8 cellular contexts compared by ENCODE assay signal in the genomic region with DNA sequence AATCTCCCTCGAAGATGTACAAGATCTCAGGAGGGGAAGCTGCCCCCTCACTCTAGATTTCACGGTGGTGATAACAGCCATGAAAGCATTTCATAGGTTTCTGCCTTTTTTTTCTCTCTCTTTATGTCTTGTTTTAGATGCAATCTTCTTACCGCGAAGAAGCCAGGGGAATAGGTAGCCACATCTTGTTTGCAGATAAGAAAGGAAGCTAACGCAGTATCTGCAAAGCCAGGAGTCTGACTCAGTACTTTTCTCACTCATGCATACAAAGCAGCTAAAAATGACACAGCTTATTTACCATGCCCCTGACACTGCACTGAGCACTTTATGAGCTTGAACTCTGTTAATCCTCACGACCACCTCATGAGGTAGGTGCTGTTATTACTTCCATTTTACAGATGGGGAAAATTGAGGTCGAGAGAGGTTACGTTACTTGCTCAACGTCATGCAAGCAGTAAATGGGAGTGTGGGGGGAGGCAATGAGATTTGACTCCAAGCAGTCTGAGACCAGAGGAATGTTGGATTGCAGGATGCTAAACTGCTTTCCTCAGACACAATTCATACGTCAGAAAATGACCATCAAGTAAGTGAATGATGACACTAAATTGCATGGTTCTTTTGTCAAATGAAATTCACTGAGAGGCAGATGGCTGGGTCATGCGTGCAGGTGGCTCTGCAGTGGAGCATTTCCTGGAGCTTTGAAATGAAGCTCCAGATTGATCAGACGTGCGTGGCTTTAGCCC. TPM values are rescaled to one million over a fixed set of nuclear protein-coding genes. Genes with fewer than 3 reads are reported as not detected.
DNase-seq lines count a peak whose midpoint lies in the region; ATAC-seq and TF ChIP-seq lines count a peak whose summit lies in the region.

No MANE protein-coding gene starts in this region.

- peak overlapping the region; percentile 59 for H3K4me3 Mint-ChIP-seq in GM23338
- peak overlapping the region; percentile 94 for H3K4me3 Mint-ChIP-seq in activated CD4-positive, alpha-beta T cell treated with anti-CD3 and anti-CD28 coated beads, Interleukin-2, amount 10 ng/mL, durations not matched to agents 24 days and 14 days

- H3K27me3 ChIP-seq in GM23338 (ENCODE audit: insufficient read depth), result peaks cover 25% of the 10 kb centered on the region

- peaks cover 4% of the 10 kb centered on the region; the same call in 1 of the 2 replicates for H3K36me3 ChIP-seq in GM23338 (ENCODE audit: insufficient read depth)

- peak overlapping the region; percentile 74; the same call in 1 of the 2 replicates for H3K27ac Mint-ChIP-seq in GM23338
- H3K27ac Mint-ChIP-seq in activated CD4-positive, alpha-beta T cell treated with anti-CD3 and anti-CD28 coated beads, Interleukin-2, amount 10 ng/mL, durations not matched to agents 24 days and 14 days, result peak overlapping the region; percentile 82

- POLR2A ChIA-PET in AG04449 (lab: Yijun Ruan, JAX), result interaction anchor here (1.5 kb wide), 1 partner anchor 10 kb away, joined by 3 read pairs; no protein-coding TSS in a partner anchor

- no peaks in the 10 kb centered on the region; the same call in 1 of the 2 replicates for H3F3A ChIP-seq in GM23338 (replicated peaks; ENCODE audit: low read depth)

- H3K4me1 ChIP-seq in GM23338 (ENCODE audit: insufficient read depth), result peaks cover 40% of the 10 kb centered on the region

- H3K27me3 Mint-ChIP-seq in GM23338 (ENCODE audit: insufficient read depth, low read depth, poor library complexity), result peaks cover 22% of the 10 kb centered on the region
- no peaks in the 10 kb centered on the region for H3K27me3 Mint-ChIP-seq in activated CD4-positive, alpha-beta T cell treated with anti-CD3 and anti-CD28 coated beads, Interleukin-2, amount 10 ng/mL, durations not matched to agents 24 days and 14 days

- CTCF ChIA-PET in AG04449 (lab: Yijun Ruan, JAX), result interaction anchor here (0.7 to 1.8 kb wide), 10 partner anchors 9 to 154 kb away, joined by 3 to 5 read pairs (median 4); no protein-coding TSS in a partner anchor

- H3K9me3 Mint-ChIP-seq in GM23338, result no peaks in the 10 kb centered on the region
- H3K9me3 Mint-ChIP-seq in activated CD4-positive, alpha-beta T cell treated with anti-CD3 and anti-CD28 coated beads, Interleukin-2, amount 10 ng/mL, durations not matched to agents 24 days and 14 days, result no peaks in the 10 kb centered on the region

- peak overlapping the region; percentile 91 for H3K4me2 ChIP-seq in GM23338

- H3K4me3 ChIP-seq in AG04449 (ENCODE audit: low read depth, low read length) (peak overlapping the region; percentile 86), GM23338 (peak overlapping the region; percentile 31)

- H3K27ac ChIP-seq in GM23338 (ENCODE audit: low read depth), result peak overlapping the region; percentile 66

- H4K20me1 ChIP-seq in GM23338 (replicated peaks; ENCODE audit: insufficient read depth), result no peaks in the 10 kb centered on the region

- H3K79me2 ChIP-seq in GM23338 (replicated peaks; ENCODE audit: insufficient read depth), result peaks cover 10% of the 10 kb centered on the region; the same call in 1 of the 2 replicates

- TF ChIP-seq CTCF in AG04449 (IDR thresholded peaks at IDR 0.05; ENCODE audit: insufficient read depth, low read length, missing control alignments), result no peak
- TF ChIP-seq CTCF in GM23338 (conservative IDR thresholded peaks at IDR 0.05; ENCODE audit: low read depth in 2 of 2), result no peak

- no peaks in the 10 kb centered on the region for H3K9me2 ChIP-seq in GM23338 (ENCODE audit: insufficient read depth)

- DNase-seq in AG04449 (ENCODE audit: low read depth, low spot score) (no peak), GM23338 (ENCODE audit: low spot score) (no peak), glomerular visceral epithelial cell (ENCODE audit: extremely low spot score) (peak; percentile 45), posterior vena cava (ENCODE audit: low spot score) (no peak), NCI-H2171 treated with DMSO at 0.1 percent for 48 hours (lab: John Stamatoyannopoulos, UW) (no peak), mesenteric fat pad (ENCODE audit: low spot score) (no peak)
- DNase-seq in activated CD4-positive, alpha-beta T cell treated with anti-CD3 and anti-CD28 coated beads, Interleukin-2, amount 10 ng/mL, durations not matched to agents 24 days and 14 days, result peak; percentile 84
- DNase-seq in stimulated activated CD8-positive, alpha-beta memory T cell treated with anti-CD3 and anti-CD28 coated beads, Interleukin-12 subunit alpha, Interleukin-12 subunit beta, amount 100 ng/mL, for 24 hours (ENCODE audit: extremely low read depth), result peak; percentile 23

- H2AFZ ChIP-seq in GM23338, result no peak overlapping the region

- intact Hi-C loops in activated CD4-positive, alpha-beta T cell treated with anti-CD3 and anti-CD28 coated beads, Interleukin-2, amount 10 ng/mL, durations not matched to agents 24 days and 14 days (cut with micrococcal nuclease), result loop anchor here (1.0 to 10.0 kb wide), 10 partner anchors 19 to 1762 kb away; partner anchors contain the start of gene BAMBI
- intact Hi-C loops in posterior vena cava (cut with DNase I), result no loop called here

- ATAC-seq in GM23338, result no peak

- H3K36me3 Mint-ChIP-seq in GM23338 (ENCODE audit: low read depth), result peaks cover 7% of the 10 kb centered on the region; the same call in 2 of the 3 replicates
- H3K36me3 Mint-ChIP-seq in activated CD4-positive, alpha-beta T cell treated with anti-CD3 and anti-CD28 coated beads, Interleukin-2, amount 10 ng/mL, durations not matched to agents 24 days and 14 days (ENCODE audit: low read depth), result peaks cover 45% of the 10 kb centered on the region

- H3K4me1 Mint-ChIP-seq in GM23338, result peaks cover 40% of the 10 kb centered on the region
- H3K4me1 Mint-ChIP-seq in activated CD4-positive, alpha-beta T cell treated with anti-CD3 and anti-CD28 coated beads, Interleukin-2, amount 10 ng/mL, durations not matched to agents 24 days and 14 days, result peaks cover 59% of the 10 kb centered on the region

TF ChIP-seq in GM23338, 12 proteins besides CTCF, POLR2A, EP300 and RAD21 (continues in another document):
- TF ChIP-seq EZH2phosphoT487 (IDR thresholded peaks at IDR 0.05; ENCODE audit: unreplicated experiment), result no peak
- no peak for TF ChIP-seq ZNF462 (CRISPR knock-in tag; IDR thresholded peaks at IDR 0.05)
- no peak for TF ChIP-seq JUNB (IDR thresholded peaks at IDR 0.05; ENCODE audit: unreplicated experiment)

RNA-seq across cellular contexts. Expression of gene MAP3K8, which starts 3.2 kb away (rescaled TPM):
- 3.5 and 6.1 TPM in 2 replicates for total RNA-seq in GM23338 (2014; rRNA removed; shearing (Covaris generic))
- 4.7 and 5.0 TPM in 2 replicates for polyA plus RNA-seq in GM23338 (2016; fragmentation: Nextera tagmentation; extraction: Ambion mirVana)
- total RNA-seq in activated CD4-positive, alpha-beta T cell treated with anti-CD3 and anti-CD28 coated beads, Interleukin-2, amount 10 ng/mL, durations not matched to agents 24 days and 14 days, result 20.9 and 22.0 TPM in 2 replicates
- 10 to 100 TPM; 58.3 to 62.3 TPM for total RNA-seq in posterior vena cava
- total RNA-seq in mesenteric fat pad, result 99.7 TPM

Comparison
In these comparisons a context has a peak if more than half of its experiments do, and no peak if none do; other contexts are left out.
1. DNase-seq: peak in activated CD4-positive, alpha-beta T cell treated with anti-CD3 and anti-CD28 coated beads, Interleukin-2, amount 10 ng/mL, durations not matched to agents 24 days and 14 days (single experiment), glomerular visceral epithelial cell (single experiment) and stimulated activated CD8-positive, alpha-beta memory T cell treated with anti-CD3 and anti-CD28 coated beads, Interleukin-12 subunit alpha, Interleukin-12 subunit beta, amount 100 ng/mL, for 24 hours (single experiment); none in AG04449 (single experiment), GM23338 (single experiment), posterior vena cava (single experiment), NCI-H2171 treated with DMSO at 0.1 percent for 48 hours (single experiment) and mesenteric fat pad (single experiment).